In genomic region chr7:149277871-149278270, GRCh38 we compare ENCODE assay signal across 19 cellular contexts. TPM values are rescaled to one million over a fixed set of nuclear protein-coding genes. Genes with fewer than 3 reads are reported as not detected.
DNase-seq lines count a peak whose midpoint lies in the region; ATAC-seq lines count a peak whose summit lies in the region.
"Had no signal": no experiment of that assay in that cellular context is flagged by ENCODE, and none has a peak within 500 bp of the region (broad histone marks: within the 10 kb centered on the region; RNA-seq: fewer than 3 reads in every experiment).

No MANE protein-coding gene starts in this region.

- H3K36me3 Mint-ChIP-seq in activated T-cell treated with anti-CD3 and anti-CD28 coated beads, Interleukin-2, amount 50 U/mL, for 4 hours (ENCODE audit: insufficient read depth): peaks cover 39% of the 10 kb centered on the region
- peaks cover 16 to 26% of the 10 kb centered on the region in 2 donors for H3K36me3 Mint-ChIP-seq in activated T-cell treated with anti-CD3 and anti-CD28 coated beads, Interleukin-2, amount 50 U/mL, for 72 hours (ENCODE audit: insufficient read depth in 2 of 2)
- H3K36me3 Mint-ChIP-seq in stimulated activated effector memory CD8-positive, alpha-beta T cell treated with anti-CD3 and anti-CD28 coated beads, Interleukin-12 subunit alpha, Interleukin-12 subunit beta, amount 100 ng/mL, for 72 hours: peaks cover 81% of the 10 kb centered on the region

- H3K9me3 Mint-ChIP-seq in activated T-cell treated with anti-CD3 and anti-CD28 coated beads, Interleukin-2, amount 50 U/mL, for 4 hours: no peaks in the 10 kb centered on the region
- peaks cover 0 to 2% of the 10 kb centered on the region in 2 donors for H3K9me3 Mint-ChIP-seq in activated T-cell treated with anti-CD3 and anti-CD28 coated beads, Interleukin-2, amount 50 U/mL, for 72 hours
- no peaks in the 10 kb centered on the region for H3K9me3 Mint-ChIP-seq in stimulated activated effector memory CD8-positive, alpha-beta T cell treated with anti-CD3 and anti-CD28 coated beads, Interleukin-12 subunit alpha, Interleukin-12 subunit beta, amount 100 ng/mL, for 72 hours
- H3K9me3 Mint-ChIP-seq: CD4-positive, alpha-beta T cell; CD8-positive, alpha-beta memory T cell had no signal

- no peak for ATAC-seq in activated T-cell treated with anti-CD3 and anti-CD28 coated beads, Interleukin-2, amount 50 U/mL, for 4 hours
- no peak for ATAC-seq in activated T-cell treated with anti-CD3 and anti-CD28 coated beads, Interleukin-2, amount 50 U/mL, for 72 hours (replicated peaks in 1 of 2)
- ATAC-seq in stimulated activated effector memory CD8-positive, alpha-beta T cell treated with anti-CD3 and anti-CD28 coated beads, Interleukin-12 subunit alpha, Interleukin-12 subunit beta, amount 100 ng/mL, for 72 hours: no peak
- ATAC-seq in GM19328 (IDR thresholded peaks at IDR 0.05; ENCODE audit: unreplicated experiment): no peak
- ATAC-seq: A549 had no signal

- H3K4me1 Mint-ChIP-seq in activated T-cell treated with anti-CD3 and anti-CD28 coated beads, Interleukin-2, amount 50 U/mL, for 4 hours (ENCODE audit: low read depth): peaks cover 6% of the 10 kb centered on the region
- peaks cover 6% of the 10 kb centered on the region for H3K4me1 Mint-ChIP-seq in activated T-cell treated with anti-CD3 and anti-CD28 coated beads, Interleukin-2, amount 50 U/mL, for 72 hours (ENCODE audit: low read depth)
- peaks cover 6% of the 10 kb centered on the region for H3K4me1 Mint-ChIP-seq in stimulated activated effector memory CD8-positive, alpha-beta T cell treated with anti-CD3 and anti-CD28 coated beads, Interleukin-12 subunit alpha, Interleukin-12 subunit beta, amount 100 ng/mL, for 72 hours
- H3K4me1 Mint-ChIP-seq: CD14-positive monocyte had no signal

- DNase-seq in activated T-cell treated with anti-CD3 and anti-CD28 coated beads, Interleukin-2, amount 50 U/mL, for 4 hours: peak; percentile 1
- DNase-seq in activated T-cell treated with anti-CD3 and anti-CD28 coated beads, Interleukin-2, amount 50 U/mL, for 72 hours: no peak
- peak; percentile 57 for DNase-seq in mesenteric fat pad (ENCODE audit: low spot score)
- DNase-seq in stimulated activated effector memory CD8-positive, alpha-beta T cell treated with anti-CD3 and anti-CD28 coated beads, Interleukin-12 subunit alpha, Interleukin-12 subunit beta, amount 100 ng/mL, for 72 hours (ENCODE audit: low spot score in 2 of 2): no peak
- no peak for DNase-seq in NCI-H446 treated with DMSO at 0.1 percent for 48 hours (lab: John Stamatoyannopoulos, UW)
- DNase-seq: 8988T; ACHN; AML-193; BE2C; CD4-positive, alpha-beta T cell; CD8-positive, alpha-beta memory T cell; DMS53; DMS79 treated with DMSO at 0.1 percent for 48 hours; GF-D8; GOT3; HCEC 1CT had no signal

- H3K27me3 Mint-ChIP-seq in activated T-cell treated with anti-CD3 and anti-CD28 coated beads, Interleukin-2, amount 50 U/mL, for 4 hours (ENCODE audit: low read depth): no peaks in the 10 kb centered on the region
- H3K27me3 Mint-ChIP-seq in activated T-cell treated with anti-CD3 and anti-CD28 coated beads, Interleukin-2, amount 50 U/mL, for 72 hours (ENCODE audit: low read depth): no peaks in the 10 kb centered on the region
- H3K27me3 Mint-ChIP-seq: CD4-positive, alpha-beta T cell; CD8-positive, alpha-beta memory T cell had no signal

- no peak overlapping the region for H3K4me3 Mint-ChIP-seq in activated T-cell treated with anti-CD3 and anti-CD28 coated beads, Interleukin-2, amount 50 U/mL, for 4 hours
- no peak overlapping the region for H3K4me3 Mint-ChIP-seq in activated T-cell treated with anti-CD3 and anti-CD28 coated beads, Interleukin-2, amount 50 U/mL, for 72 hours
- no peak overlapping the region for H3K4me3 Mint-ChIP-seq in stimulated activated effector memory CD8-positive, alpha-beta T cell treated with anti-CD3 and anti-CD28 coated beads, Interleukin-12 subunit alpha, Interleukin-12 subunit beta, amount 100 ng/mL, for 72 hours
- H3K4me3 Mint-ChIP-seq: CD14-positive monocyte; CD4-positive, alpha-beta T cell; CD8-positive, alpha-beta memory T cell had no signal

- H3K27ac Mint-ChIP-seq in activated T-cell treated with anti-CD3 and anti-CD28 coated beads, Interleukin-2, amount 50 U/mL, for 72 hours: no peak overlapping the region
- peak overlapping the region; percentile 72 for H3K27ac Mint-ChIP-seq in stimulated activated effector memory CD8-positive, alpha-beta T cell treated with anti-CD3 and anti-CD28 coated beads, Interleukin-12 subunit alpha, Interleukin-12 subunit beta, amount 100 ng/mL, for 72 hours
- H3K27ac Mint-ChIP-seq: CD4-positive, alpha-beta T cell had no signal

RNA-seq across cellular contexts. Expression of gene ZNF783, which starts 15.9 kb away (rescaled TPM):
- 10 to 100 TPM; 24.0 to 28.5 (median 24.5) TPM for total RNA-seq in activated T-cell treated with anti-CD3 and anti-CD28 coated beads, Interleukin-2, amount 50 U/mL, for 4 hours
- 10 to 100 TPM; 28.4 to 32.4 TPM for total RNA-seq in activated T-cell treated with anti-CD3 and anti-CD28 coated beads, Interleukin-2, amount 50 U/mL, for 72 hours
- 12.2 TPM for total RNA-seq in mesenteric fat pad

RNA-seq across cellular contexts. Expression of gene ZNF212, which starts 38.4 kb away (rescaled TPM):
- total RNA-seq in activated T-cell treated with anti-CD3 and anti-CD28 coated beads, Interleukin-2, amount 50 U/mL, for 4 hours: 10 to 100 TPM; 19.3 to 22.4 (median 20.5) TPM
- total RNA-seq in activated T-cell treated with anti-CD3 and anti-CD28 coated beads, Interleukin-2, amount 50 U/mL, for 72 hours: 10 to 100 TPM; 18.7 to 28.0 TPM
- total RNA-seq in mesenteric fat pad: 5.1 TPM

Comparison
In these comparisons a context has a peak if more than half of its experiments do, and no peak if none do; other contexts are left out.
1. DNase-seq: peak in activated T-cell treated with anti-CD3 and anti-CD28 coated beads, Interleukin-2, amount 50 U/mL, for 4 hours (single experiment) and mesenteric fat pad (single experiment); none in activated T-cell treated with anti-CD3 and anti-CD28 coated beads, Interleukin-2, amount 50 U/mL, for 72 hours (0 of 2), stimulated activated effector memory CD8-positive, alpha-beta T cell treated with anti-CD3 and anti-CD28 coated beads, Interleukin-12 subunit alpha, Interleukin-12 subunit beta, amount 100 ng/mL, for 72 hours (0 of 2) and NCI-H446 treated with DMSO at 0.1 percent for 48 hours (single experiment).